In genomic region chr1:3139871-3140837, GRCh38 we compare ENCODE assay signal across 1 cellular context.
TF ChIP-seq lines count a peak whose summit lies in the region.

No MANE protein-coding gene starts in this region.

TF ChIP-seq in HepG2, 621 proteins besides CTCF, POLR2A, EP300 and RAD21 (continued from another document):
- TF ChIP-seq ZHX1 (CRISPR knock-in tag; IDR thresholded peaks at IDR 0.05; ENCODE audit: low read depth) (no peak), ZKSCAN8 (CRISPR knock-in tag; IDR thresholded peaks at IDR 0.05; ENCODE audit: borderline replicate concordance) (no peak), HES4 (CRISPR knock-in tag; IDR thresholded peaks at IDR 0.05; ENCODE audit: borderline replicate concordance) (no peak), ZNF207 (IDR thresholded peaks at IDR 0.05; ENCODE audit: borderline replicate concordance) (no peak), CAMTA2 (CRISPR knock-in tag; IDR thresholded peaks at IDR 0.05; ENCODE audit: borderline replicate concordance) (no peak), SNRNP70 (IDR thresholded peaks at IDR 0.05; ENCODE audit: low read depth, low read length) (no peak), PHF5A (CRISPR knock-in tag; IDR thresholded peaks at IDR 0.05; ENCODE audit: low read depth, unreplicated experiment) (no peak), ZNF350 (CRISPR knock-in tag; IDR thresholded peaks at IDR 0.05; ENCODE audit: borderline replicate concordance, low read depth) (no peak), CBX5 (CRISPR knock-in tag; IDR thresholded peaks at IDR 0.05; ENCODE audit: borderline replicate concordance) (no peak), ZNF563 (CRISPR knock-in tag; IDR thresholded peaks at IDR 0.05) (no peak), ZNF282 (IDR thresholded peaks at IDR 0.05; ENCODE audit: partially characterized antibody) (no peak), ZNF337 (CRISPR knock-in tag; IDR thresholded peaks at IDR 0.05; ENCODE audit: borderline replicate concordance, low read depth) (no peak), RFXANK (CRISPR knock-in tag; IDR thresholded peaks at IDR 0.05) (no peak), POGZ (CRISPR knock-in tag; IDR thresholded peaks at IDR 0.05) (no peak), ZNF30 (CRISPR knock-in tag; IDR thresholded peaks at IDR 0.05) (no peak), MTA3 (CRISPR knock-in tag; IDR thresholded peaks at IDR 0.05) (no peak), ZNF839 (CRISPR knock-in tag; IDR thresholded peaks at IDR 0.05; ENCODE audit: borderline replicate concordance) (no peak), RBM39 (IDR thresholded peaks at IDR 0.05; ENCODE audit: low read depth, low read length, poor library complexity, severe bottlenecking) (no peak), ZEB1 (IDR thresholded peaks at IDR 0.05; ENCODE audit: insufficient replicate concordance, low read depth) (no peak), ZNF687 (CRISPR knock-in tag; IDR thresholded peaks at IDR 0.05) (peak; percentile 47; the same call in 1 of the 2 replicates), ZNF704 (CRISPR knock-in tag; IDR thresholded peaks at IDR 0.05; ENCODE audit: borderline replicate concordance) (no peak), SSRP1 (CRISPR knock-in tag; IDR thresholded peaks at IDR 0.05) (no peak), CBX1 (IDR thresholded peaks at IDR 0.05; ENCODE audit: low read depth) (no peak)
- TF ChIP-seq, protein P1, sequence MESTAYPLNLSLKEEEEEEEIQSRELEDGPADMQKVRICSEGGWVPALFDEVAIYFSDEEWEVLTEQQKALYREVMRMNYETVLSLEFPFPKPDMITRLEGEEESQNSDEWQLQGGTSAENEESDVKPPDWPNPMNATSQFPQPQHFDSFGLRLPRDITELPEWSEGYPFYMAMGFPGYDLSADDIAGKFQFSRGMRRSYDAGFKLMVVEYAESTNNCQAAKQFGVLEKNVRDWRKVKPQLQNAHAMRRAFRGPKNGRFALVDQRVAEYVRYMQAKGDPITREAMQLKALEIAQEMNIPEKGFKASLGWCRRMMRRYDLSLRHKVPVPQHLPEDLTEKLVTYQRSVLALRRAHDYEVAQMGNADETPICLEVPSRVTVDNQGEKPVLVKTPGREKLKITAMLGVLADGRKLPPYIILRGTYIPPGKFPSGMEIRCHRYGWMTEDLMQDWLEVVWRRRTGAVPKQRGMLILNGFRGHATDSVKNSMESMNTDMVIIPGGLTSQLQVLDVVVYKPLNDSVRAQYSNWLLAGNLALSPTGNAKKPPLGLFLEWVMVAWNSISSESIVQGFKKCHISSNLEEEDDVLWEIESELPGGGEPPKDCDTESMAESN (CRISPR knock-in tag; conservative IDR thresholded peaks at IDR 0.05), result no peak
- TF ChIP-seq, protein P2, sequence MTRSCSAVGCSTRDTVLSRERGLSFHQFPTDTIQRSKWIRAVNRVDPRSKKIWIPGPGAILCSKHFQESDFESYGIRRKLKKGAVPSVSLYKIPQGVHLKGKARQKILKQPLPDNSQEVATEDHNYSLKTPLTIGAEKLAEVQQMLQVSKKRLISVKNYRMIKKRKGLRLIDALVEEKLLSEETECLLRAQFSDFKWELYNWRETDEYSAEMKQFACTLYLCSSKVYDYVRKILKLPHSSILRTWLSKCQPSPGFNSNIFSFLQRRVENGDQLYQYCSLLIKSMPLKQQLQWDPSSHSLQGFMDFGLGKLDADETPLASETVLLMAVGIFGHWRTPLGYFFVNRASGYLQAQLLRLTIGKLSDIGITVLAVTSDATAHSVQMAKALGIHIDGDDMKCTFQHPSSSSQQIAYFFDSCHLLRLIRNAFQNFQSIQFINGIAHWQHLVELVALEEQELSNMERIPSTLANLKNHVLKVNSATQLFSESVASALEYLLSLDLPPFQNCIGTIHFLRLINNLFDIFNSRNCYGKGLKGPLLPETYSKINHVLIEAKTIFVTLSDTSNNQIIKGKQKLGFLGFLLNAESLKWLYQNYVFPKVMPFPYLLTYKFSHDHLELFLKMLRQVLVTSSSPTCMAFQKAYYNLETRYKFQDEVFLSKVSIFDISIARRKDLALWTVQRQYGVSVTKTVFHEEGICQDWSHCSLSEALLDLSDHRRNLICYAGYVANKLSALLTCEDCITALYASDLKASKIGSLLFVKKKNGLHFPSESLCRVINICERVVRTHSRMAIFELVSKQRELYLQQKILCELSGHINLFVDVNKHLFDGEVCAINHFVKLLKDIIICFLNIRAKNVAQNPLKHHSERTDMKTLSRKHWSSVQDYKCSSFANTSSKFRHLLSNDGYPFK (CRISPR knock-in tag; IDR thresholded peaks at IDR 0.05; ENCODE audit: borderline replicate concordance), result no peak
- TF ChIP-seq, protein P3, sequence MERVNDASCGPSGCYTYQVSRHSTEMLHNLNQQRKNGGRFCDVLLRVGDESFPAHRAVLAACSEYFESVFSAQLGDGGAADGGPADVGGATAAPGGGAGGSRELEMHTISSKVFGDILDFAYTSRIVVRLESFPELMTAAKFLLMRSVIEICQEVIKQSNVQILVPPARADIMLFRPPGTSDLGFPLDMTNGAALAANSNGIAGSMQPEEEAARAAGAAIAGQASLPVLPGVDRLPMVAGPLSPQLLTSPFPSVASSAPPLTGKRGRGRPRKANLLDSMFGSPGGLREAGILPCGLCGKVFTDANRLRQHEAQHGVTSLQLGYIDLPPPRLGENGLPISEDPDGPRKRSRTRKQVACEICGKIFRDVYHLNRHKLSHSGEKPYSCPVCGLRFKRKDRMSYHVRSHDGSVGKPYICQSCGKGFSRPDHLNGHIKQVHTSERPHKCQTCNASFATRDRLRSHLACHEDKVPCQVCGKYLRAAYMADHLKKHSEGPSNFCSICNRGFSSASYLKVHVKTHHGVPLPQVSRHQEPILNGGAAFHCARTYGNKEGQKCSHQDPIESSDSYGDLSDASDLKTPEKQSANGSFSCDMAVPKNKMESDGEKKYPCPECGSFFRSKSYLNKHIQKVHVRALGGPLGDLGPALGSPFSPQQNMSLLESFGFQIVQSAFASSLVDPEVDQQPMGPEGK (CRISPR knock-in tag; IDR thresholded peaks at IDR 0.05), result 0 out of 2 replicates have a peak, but pooled peaks have one; percentile 28
